Comparison of ENCODE assay signal across 8 cellular contexts in genomic region chr1:32071758-32072621, GRCh38. TPM values are rescaled to one million over a fixed set of nuclear protein-coding genes. Genes with fewer than 3 reads are reported as not detected.
A peak's percentile ranks its signal among the peaks of the same experiment; 100 is the strongest.
DNase-seq lines count a peak whose midpoint lies in the region; ATAC-seq, FAIRE-seq and TF ChIP-seq lines count a peak whose summit lies in the region.

No MANE protein-coding gene starts in this region.

- ATAC-seq in GM18511 (IDR thresholded peaks at IDR 0.05; ENCODE audit: unreplicated experiment): no peak

- peaks cover 30% of the 10 kb centered on the region for H3K79me2 ChIP-seq in endothelial cell of umbilical vein (ENCODE audit: control insufficient read depth, insufficient read depth, low read length)

- TF ChIP-seq POLR2A in endothelial cell of umbilical vein (IDR thresholded peaks at IDR 0.05; ENCODE audit: low read depth, low read length): no peak

- peaks cover 48% of the 10 kb centered on the region for H3K4me1 ChIP-seq in endothelial cell of umbilical vein (ENCODE audit: control insufficient read depth, extremely low read depth, insufficient read depth, low read length)
- H3K4me1 ChIP-seq in neutrophil (ENCODE audit: control insufficient read depth in 1 of 2, insufficient read depth in 1 of 2, low read depth in 1 of 2, low read length in 1 of 2): peaks cover 22 to 23% of the 10 kb centered on the region in 2 experiments

- H3K9me3 ChIP-seq in endothelial cell of umbilical vein (replicated peaks; ENCODE audit: control insufficient read depth, insufficient read depth, low read length) (no peaks in the 10 kb centered on the region), neutrophil (no peaks in the 10 kb centered on the region)

- intact Hi-C loops in endothelial cell of umbilical vein (cut with micrococcal nuclease): loop anchor here (1.0 to 2.0 kb wide), 4 partner anchors 36 to 322 kb away; partner anchors contain the start of genes BSDC1 and KPNA6

- dilution Hi-C loops in endothelial cell of umbilical vein (cut with MboI; ENCODE audit: extremely low pct_ligation_motif_present, low sequenced_read_pairs): no loop called here

- H2AFZ ChIP-seq in endothelial cell of umbilical vein (ENCODE audit: low read depth, low read length): no peak overlapping the region

- H3K36me3 ChIP-seq in GM06990 (ENCODE audit: control insufficient read depth, insufficient read depth, low read length): peaks cover 8% of the 10 kb centered on the region
- H3K36me3 ChIP-seq in endothelial cell of umbilical vein (ENCODE audit: control insufficient read depth in 2 of 2, extremely low read depth in 1 of 2, insufficient read depth in 2 of 2, low read length in 2 of 2): peaks cover 7 to 10% of the 10 kb centered on the region in 2 experiments
- H3K36me3 ChIP-seq in neutrophil: peaks cover 16% of the 10 kb centered on the region

- POLR2A ChIA-PET in RWPE1 (lab: Yijun Ruan, JAX; ENCODE audit: low non-redundant PET) (interaction anchor here (0.6 kb wide), 1 partner anchor 322 kb away, joined by 3 read pairs; the partner anchor contains the start of gene BSDC1), endothelial cell of umbilical vein (lab: Charles Lee) (interaction anchor here (0.5 to 2.1 kb wide), 6 partner anchors 9 to 59 kb away, joined by 3 to 8 read pairs (median 7); partner anchors contain the start of genes KHDRBS1 and KPNA6)

- peak; percentile 74 for FAIRE-seq in endothelial cell of umbilical vein (lab: Jason Lieb, UNC)

- H3K27ac ChIP-seq in RWPE1: peak overlapping the region; percentile 94
- peak overlapping the region; percentile 93 for H3K27ac ChIP-seq in endothelial cell of umbilical vein (ENCODE audit: insufficient read depth, low read depth, low read length)
- H3K27ac ChIP-seq in neutrophil: peak overlapping the region; percentile 94

- H3K4me2 ChIP-seq in endothelial cell of umbilical vein (ENCODE audit: insufficient read depth, low read length): peak overlapping the region; percentile 95

- peak; percentile 49 for DNase-seq in A172 (ENCODE audit: low spot score)
- DNase-seq in GM06990 (ENCODE audit: extremely low read depth, insufficient read length): no peak
- no peak for DNase-seq in RWPE1 (ENCODE audit: low spot score)
- DNase-seq in endothelial cell of umbilical vein (ENCODE audit: low read depth, low spot score): peak; percentile 95
- DNase-seq in GM20000 (ENCODE audit: low spot score): no peak
- no peak for DNase-seq in NCI-H82 treated with DMSO at 0.1 percent for 48 hours (lab: John Stamatoyannopoulos, UW; ENCODE audit: unreplicated experiment)

- CTCF ChIA-PET in RWPE1 (lab: Yijun Ruan, JAX) (interaction anchor here (1.7 kb wide), 1 partner anchor 36 kb away, joined by 4 read pairs; the partner anchor contains the start of gene KPNA6), endothelial cell of umbilical vein (lab: Charles Lee) (interaction anchor here (1.4 to 6.5 kb wide), 6 partner anchors 9 to 177 kb away, joined by 4 to 55 read pairs (median 6); partner anchors contain the start of gene KPNA6)

- H3K9me1 ChIP-seq in endothelial cell of umbilical vein (replicated peaks; ENCODE audit: control insufficient read depth, extremely low read depth, insufficient read depth, low read length): no peaks in the 10 kb centered on the region

- H3K27me3 ChIP-seq in GM06990 (replicated peaks; ENCODE audit: control insufficient read depth, insufficient read depth, low read length) (no peaks in the 10 kb centered on the region), endothelial cell of umbilical vein (ENCODE audit: control insufficient read depth in 2 of 2, insufficient read depth in 2 of 2, low read length in 2 of 2) (no peaks in the 10 kb centered on the region), neutrophil (peaks cover 42% of the 10 kb centered on the region)

- H3K4me3 ChIP-seq in GM06990 (replicated peaks; ENCODE audit: low read depth, low read length): peak overlapping the region; percentile 91
- peak overlapping the region; percentile 67 to 78 (median 74) for H3K4me3 ChIP-seq in endothelial cell of umbilical vein (replicated peaks in 1 of 3; ENCODE audit: insufficient read depth in 1 of 3, low read depth in 1 of 3, low read length in 3 of 3)
- peak overlapping the region; percentile 77 to 99 for H3K4me3 ChIP-seq in neutrophil (ENCODE audit: low read depth in 1 of 2, low read length in 1 of 2)

- peak overlapping the region; percentile 82 for H3K9ac ChIP-seq in endothelial cell of umbilical vein (replicated peaks; ENCODE audit: extremely low read depth, insufficient read depth, low read length)

- BruUV-seq in endothelial cell of umbilical vein (replicated peaks; lab: Mats Ljungman, UMichigan): TSS peak; percentile 90

- no peak for TF ChIP-seq CTCF in GM06990 (IDR thresholded peaks at IDR 0.05; ENCODE audit: insufficient read depth, low read length, poor library complexity, severe bottlenecking)
- TF ChIP-seq CTCF in RWPE1 (conservative IDR thresholded peaks at IDR 0.05; ENCODE audit: low read depth): no peak
- no peak for TF ChIP-seq CTCF in endothelial cell of umbilical vein (IDR thresholded peaks at IDR 0.05; ENCODE audit: extremely low read depth in 1 of 2, insufficient read depth in 1 of 2, low read depth in 1 of 2, low read length in 2 of 2)
- TF ChIP-seq CTCF in neutrophil (IDR thresholded peaks at IDR 0.05): no peak
- TF ChIP-seq CTCF in GM20000 (IDR thresholded peaks at IDR 0.05; ENCODE audit: extremely low read depth, missing control alignments): no peak

- H4K20me1 ChIP-seq in endothelial cell of umbilical vein (replicated peaks; ENCODE audit: control insufficient read depth, extremely low read depth, insufficient read depth, low read length): no peaks in the 10 kb centered on the region

TF ChIP-seq in endothelial cell of umbilical vein, 7 proteins besides CTCF, POLR2A, EP300 and RAD21:
- TF ChIP-seq MYC (IDR thresholded peaks at IDR 0.05; ENCODE audit: low read depth, low read length) (peak; percentile 2), FOS (IDR thresholded peaks at IDR 0.05; ENCODE audit: borderline replicate concordance, insufficient read depth, low read length) (peak; percentile 90), GATA2 (IDR thresholded peaks at IDR 0.05; ENCODE audit: insufficient read depth, insufficient read length, low read depth, low read length) (no peak), EZH2 (IDR thresholded peaks at IDR 0.05; ENCODE audit: borderline replicate concordance, low read depth, low read length, severe bottlenecking) (no peak), JUN (IDR thresholded peaks at IDR 0.05; ENCODE audit: borderline replicate concordance, insufficient read depth, insufficient read length, low read depth) (peak; percentile 84), POLR2AphosphoS5 (IDR thresholded peaks at IDR 0.05; ENCODE audit: insufficient read depth, low read depth, low read length) (peak; percentile 45)

RNA-seq across cellular contexts. Expression of gene TMEM39B, which starts 0.7 kb away (rescaled TPM):
- total RNA-seq in A172 (2014; rRNA removed; shearing (Covaris generic)): 1.5 and 3.0 TPM in 2 replicates
- 43.7 and 47.3 TPM in 2 replicates for total RNA-seq in endothelial cell of umbilical vein
- 64.3 and 78.1 TPM in 2 replicates for polyA plus RNA-seq in endothelial cell of umbilical vein
- polyA plus RNA-seq in endothelial cell of umbilical vein (2011; cell fraction: cytosol; rRNA removed): 54.2 and 56.6 TPM in 2 replicates
- polyA plus RNA-seq in endothelial cell of umbilical vein (2011; cell fraction: nucleus; rRNA removed): 39.8 and 43.8 TPM in 2 replicates
- 27.9 and 28.0 TPM in 2 replicates for polyA plus RNA-seq in endothelial cell of umbilical vein (2012)
- polyA minus RNA-seq in endothelial cell of umbilical vein: 42.9 and 49.2 TPM in 2 replicates
- 14.2 TPM for polyA minus RNA-seq in endothelial cell of umbilical vein (2011; cell fraction: cytosol; rRNA and poly(A)+ RNA removed)
- polyA minus RNA-seq in endothelial cell of umbilical vein (2011; cell fraction: nucleus; rRNA and poly(A)+ RNA removed): 17.8 and 18.1 TPM in 2 replicates

RNA-seq across cellular contexts. Expression of gene KPNA6, which starts 35.9 kb away (rescaled TPM):
- total RNA-seq in A172 (2014; rRNA removed; shearing (Covaris generic)): 35.5 and 37.8 TPM in 2 replicates
- total RNA-seq in endothelial cell of umbilical vein: 83.4 and 85.6 TPM in 2 replicates
- 18.1 and 22.1 TPM in 2 replicates for polyA plus RNA-seq in endothelial cell of umbilical vein
- polyA plus RNA-seq in endothelial cell of umbilical vein (2011; cell fraction: cytosol; rRNA removed): 24.9 and 25.4 TPM in 2 replicates
- polyA plus RNA-seq in endothelial cell of umbilical vein (2011; cell fraction: nucleus; rRNA removed): 21.1 and 23.1 TPM in 2 replicates
- 19.0 and 27.3 TPM in 2 replicates for polyA plus RNA-seq in endothelial cell of umbilical vein (2012)
- 58.4 and 61.4 TPM in 2 replicates for polyA minus RNA-seq in endothelial cell of umbilical vein
- polyA minus RNA-seq in endothelial cell of umbilical vein (2011; cell fraction: cytosol; rRNA and poly(A)+ RNA removed): 24.2 TPM
- 15.8 and 25.6 TPM in 2 replicates for polyA minus RNA-seq in endothelial cell of umbilical vein (2011; cell fraction: nucleus; rRNA and poly(A)+ RNA removed)

RNA-seq across cellular contexts. Expression of gene KHDRBS1, which starts 58.3 kb away (rescaled TPM):
- 58.0 and 70.0 TPM in 2 replicates for total RNA-seq in A172 (2014; rRNA removed; shearing (Covaris generic))
- total RNA-seq in endothelial cell of umbilical vein: 185 and 194 TPM in 2 replicates
- polyA plus RNA-seq in endothelial cell of umbilical vein: 26.3 and 43.4 TPM in 2 replicates
- 65.7 and 69.2 TPM in 2 replicates for polyA plus RNA-seq in endothelial cell of umbilical vein (2011; cell fraction: cytosol; rRNA removed)
- polyA plus RNA-seq in endothelial cell of umbilical vein (2011; cell fraction: nucleus; rRNA removed): 64.7 and 69.4 TPM in 2 replicates
- 123 and 173 TPM in 2 replicates for polyA plus RNA-seq in endothelial cell of umbilical vein (2012)
- 46.8 and 49.3 TPM in 2 replicates for polyA minus RNA-seq in endothelial cell of umbilical vein
- 33.3 TPM for polyA minus RNA-seq in endothelial cell of umbilical vein (2011; cell fraction: cytosol; rRNA and poly(A)+ RNA removed)
- polyA minus RNA-seq in endothelial cell of umbilical vein (2011; cell fraction: nucleus; rRNA and poly(A)+ RNA removed): 41.0 and 48.9 TPM in 2 replicates

Comparison
In these comparisons a context has a peak if more than half of its experiments do, and no peak if none do; other contexts are left out.
1. DNase-seq: peak in A172 (single experiment) and endothelial cell of umbilical vein (single experiment); none in GM06990 (single experiment), RWPE1 (single experiment), GM20000 (single experiment) and NCI-H82 treated with DMSO at 0.1 percent for 48 hours (single experiment).
2. RNA of gene TMEM39B, which starts 0.7 kb away (total RNA-seq): 43.7 to 47.3 TPM in endothelial cell of umbilical vein; 1.5 to 3.0 TPM in A172; every median in the first group is over 10 times any median in the second.
3. Peak in every context shown above with its lines, with median percentiles within 50 percentile points of each other: H3K4me3 ChIP-seq and H3K27ac ChIP-seq.